ENCODE assay signal across 28 cellular contexts in genomic region chr16:55489956-55490265, GRCh38. TPM values are rescaled to one million over a fixed set of nuclear protein-coding genes. Genes with fewer than 3 reads are reported as not detected.
"Had no signal": no experiment of that assay in that cellular context is flagged by ENCODE, and none has a peak within 500 bp of the region (broad histone marks: within the 10 kb centered on the region; RNA-seq: fewer than 3 reads in every experiment).

No MANE protein-coding gene starts in this region.

- H3K9me3 Mint-ChIP-seq: activated naive CD4-positive, alpha-beta T cell treated with anti-CD3 and anti-CD28 coated beads for 36 hours; activated naive CD8-positive, alpha-beta T cell treated with anti-CD3 and anti-CD28 coated beads for 36 hours; activated T-helper 1 cell treated with anti-CD3 and anti-CD28 coated beads, Interleukin-12 subunit alpha, Interleukin-12 subunit beta, Interleukin-2, Interleukin-4 antibody, amounts not matched to agents 30 ng/mL and 10 ng/mL and 1 ng/mL, durations not matched to agents 14 hours and 24 hours and 36 hours; stimulated activated naive B cell treated with anti-CD40 and anti-IgM and Interleukin-4, amounts not matched to agents 10 μg/mL and 1 μg/mL and 100 μg/mL, for 72 hours had no signal

- H3K27ac Mint-ChIP-seq: activated naive CD4-positive, alpha-beta T cell treated with anti-CD3 and anti-CD28 coated beads for 36 hours; activated naive CD8-positive, alpha-beta T cell treated with anti-CD3 and anti-CD28 coated beads for 36 hours; activated T-helper 1 cell treated with anti-CD3 and anti-CD28 coated beads, Interleukin-12 subunit alpha, Interleukin-12 subunit beta, Interleukin-2, Interleukin-4 antibody, amounts not matched to agents 30 ng/mL and 10 ng/mL and 1 ng/mL, durations not matched to agents 14 hours and 24 hours and 36 hours; naive B cell; stimulated activated naive B cell treated with anti-CD40 and anti-IgM and Interleukin-4, amounts not matched to agents 10 μg/mL and 1 μg/mL and 100 μg/mL, for 72 hours had no signal

- H3K9me3 ChIP-seq: ascending aorta, left lung, lower lobe of right lung, right atrium auricular region, stomach, tibial artery had no signal

- H3K36me3 Mint-ChIP-seq: activated naive CD8-positive, alpha-beta T cell treated with anti-CD3 and anti-CD28 coated beads for 36 hours; naive B cell; stimulated activated naive B cell treated with anti-CD40 and anti-IgM and Interleukin-4, amounts not matched to agents 10 μg/mL and 1 μg/mL and 100 μg/mL, for 72 hours had no signal

- H2AFZ ChIP-seq: parathyroid adenoma had no signal

- H3K4me3 ChIP-seq: ascending aorta, left lung, lower lobe of right lung, right atrium auricular region, stomach, tibial artery had no signal

- H3K27me3 Mint-ChIP-seq: activated naive CD8-positive, alpha-beta T cell treated with anti-CD3 and anti-CD28 coated beads for 36 hours had no signal

- DNase-seq: activated CD4-positive, alpha-beta T cell treated with anti-CD3 and anti-CD28 coated beads for 48 hours; activated CD4-positive, alpha-beta T cell treated with anti-CD3 and anti-CD28 coated beads, Interleukin-2, amount 50 U/mL, for 48 hours; activated CD8-positive, alpha-beta memory T cell treated with anti-CD3 and anti-CD28 coated beads, Interleukin-2, amount 50 U/mL, for 4 hours; activated effector memory CD4-positive, alpha-beta T cell treated with anti-CD3 and anti-CD28 coated beads, Interleukin-2, amount 50 U/mL, for 16 hours; activated naive CD4-positive, alpha-beta T cell treated with anti-CD3 and anti-CD28 coated beads for 36 hours; activated naive CD8-positive, alpha-beta T cell treated with anti-CD3 and anti-CD28 coated beads for 36 hours; activated T-cell treated with anti-CD3 and anti-CD28 coated beads, Interleukin-2, amount 50 U/mL, for 1 hour; brain microvascular endothelial cell; caudate nucleus; foreskin melanocyte; glutamatergic neuron; left lung; lower lobe of right lung; naive B cell; nucleus accumbens; stimulated activated CD4-positive, alpha-beta T cell treated with anti-CD3 and anti-CD28 coated beads, Interleukin-15, amount 100 ng/mL, for 24 hours; stimulated activated CD4-positive, alpha-beta T cell treated with anti-CD3 and anti-CD28 coated beads, Interleukin-2, amount 100 ng/mL, for 24 hours; stimulated activated naive B cell treated with anti-CD40 and anti-IgM and Interleukin-4, amounts not matched to agents 10 μg/mL and 1 μg/mL and 100 μg/mL, for 72 hours; stomach; T-helper 9 cell had no signal

- H3K79me2 ChIP-seq: parathyroid adenoma had no signal

- H3K9ac ChIP-seq: parathyroid adenoma had no signal

- H3K27ac ChIP-seq: brain microvascular endothelial cell, lower lobe of right lung, parathyroid adenoma, tibial artery, VCaP had no signal

- H3K4me3 Mint-ChIP-seq: activated naive CD4-positive, alpha-beta T cell treated with anti-CD3 and anti-CD28 coated beads for 36 hours; activated naive CD8-positive, alpha-beta T cell treated with anti-CD3 and anti-CD28 coated beads for 36 hours; activated T-helper 1 cell treated with anti-CD3 and anti-CD28 coated beads, Interleukin-12 subunit alpha, Interleukin-12 subunit beta, Interleukin-2, Interleukin-4 antibody, amounts not matched to agents 30 ng/mL and 10 ng/mL and 1 ng/mL, durations not matched to agents 14 hours and 24 hours and 36 hours; stimulated activated naive B cell treated with anti-CD40 and anti-IgM and Interleukin-4, amounts not matched to agents 10 μg/mL and 1 μg/mL and 100 μg/mL, for 72 hours had no signal

- H3K4me1 Mint-ChIP-seq: activated naive CD8-positive, alpha-beta T cell treated with anti-CD3 and anti-CD28 coated beads for 36 hours; naive B cell; stimulated activated naive B cell treated with anti-CD40 and anti-IgM and Interleukin-4, amounts not matched to agents 10 μg/mL and 1 μg/mL and 100 μg/mL, for 72 hours had no signal

- H3K4me1 ChIP-seq: ascending aorta, right atrium auricular region had no signal

- H3K27me3 ChIP-seq: ascending aorta, brain microvascular endothelial cell, left lung, right atrium auricular region, stomach, tibial artery had no signal

- ATAC-seq: esophagus mucosa; left lung; lower lobe of right lung; stimulated activated naive B cell treated with anti-CD40 and anti-IgM and Interleukin-4, amounts not matched to agents 10 μg/mL and 1 μg/mL and 100 μg/mL, for 72 hours had no signal

RNA-seq across cellular contexts. Expression of gene MMP2, which starts 10.9 kb away (rescaled TPM):
- total RNA-seq: activated CD8-positive, alpha-beta memory T cell treated with anti-CD3 and anti-CD28 coated beads for 36 hours; activated naive CD4-positive, alpha-beta T cell treated with anti-CD3 and anti-CD28 coated beads for 36 hours; activated naive CD8-positive, alpha-beta T cell treated with anti-CD3 and anti-CD28 coated beads for 36 hours; activated T-helper 1 cell treated with anti-CD3 and anti-CD28 coated beads, Interleukin-12 subunit alpha, Interleukin-12 subunit beta, Interleukin-2, Interleukin-4 antibody, amounts not matched to agents 30 ng/mL and 10 ng/mL and 1 ng/mL, durations not matched to agents 14 hours and 24 hours and 36 hours had no signal
